In the genomic region with DNA sequence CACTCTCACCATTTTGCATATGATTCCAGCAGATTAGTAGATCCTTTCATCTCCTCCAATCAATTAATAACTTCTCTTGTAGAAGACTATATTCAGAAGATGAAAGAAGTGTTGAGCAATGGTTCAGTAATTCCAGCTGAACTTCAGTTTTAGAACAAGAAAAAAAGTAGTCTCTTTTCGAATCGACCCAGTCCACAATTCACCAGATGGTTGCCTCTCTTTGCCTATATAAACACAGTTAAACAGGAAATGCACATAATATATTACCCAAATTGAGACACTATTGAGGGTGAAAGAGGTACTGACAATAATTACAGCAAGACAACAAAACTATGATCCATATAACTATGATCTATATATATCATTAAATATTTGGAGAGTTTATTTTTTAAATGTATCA, we compare ENCODE assay signal across 27 cellular contexts. TPM values are rescaled to one million over a fixed set of nuclear protein-coding genes. Genes with fewer than 3 reads are reported as not detected.
A peak's percentile ranks its signal among the peaks of the same experiment; 100 is the strongest.
DNase-seq lines count a peak whose midpoint lies in the region; ATAC-seq and TF ChIP-seq lines count a peak whose summit lies in the region.
"Had no signal": no experiment of that assay in that cellular context is flagged by ENCODE, and none has a peak within 500 bp of the region (broad histone marks: within the 10 kb centered on the region; RNA-seq: fewer than 3 reads in every experiment).

No MANE protein-coding gene starts in this region.

- peak overlapping the region; percentile 85 for H3K27ac Mint-ChIP-seq in GM23338
- H3K27ac Mint-ChIP-seq: activated CD4-positive, alpha-beta memory T cell treated with anti-CD3 and anti-CD28 coated beads, Interleukin-2, amount 10 ng/mL, durations not matched to agents 7 days and 5 days; mesothelial cell of epicardium; nephron; stimulated activated naive CD8-positive, alpha-beta T cell treated with anti-CD3 and anti-CD28 coated beads, Interleukin-15, Interleukin-2, amounts not matched to agents 100 ng/mL and 50 ng/mL, for 24 hours had no signal

- H3K27ac ChIP-seq in GM23338 (ENCODE audit: low read depth) (peak overlapping the region; percentile 5; the same call in 1 of the 2 replicates), esophagus muscularis mucosa (replicated peaks in 1 of 4) (no peak overlapping the region)
- H3K27ac ChIP-seq: 22Rv1, SJSA1, upper lobe of left lung had no signal

- peak overlapping the region; percentile 24; the same call in 1 of the 2 replicates for H3K4me3 ChIP-seq in GM23338
- no peak overlapping the region for H3K4me3 ChIP-seq in esophagus muscularis mucosa
- H3K4me3 ChIP-seq: HAP-1, MG63, SJSA1, upper lobe of left lung had no signal

- H3K4me1 Mint-ChIP-seq in GM23338 = peaks cover 40% of the 10 kb centered on the region
- H3K4me1 Mint-ChIP-seq: central memory CD8-positive, alpha-beta T cell; mesothelial cell of epicardium had no signal

- TF ChIP-seq EP300 in esophagus muscularis mucosa (IDR thresholded peaks at IDR 0.05) = no peak

- no peaks in the 10 kb centered on the region for H3K79me2 ChIP-seq in GM23338 (replicated peaks; ENCODE audit: insufficient read depth)

- H2AFZ ChIP-seq in GM23338 = no peak overlapping the region

- DNase-seq in DMS 273 (lab: John Stamatoyannopoulos, UW; ENCODE audit: unreplicated experiment) (peak; percentile 39), DMS 273 treated with DMSO at 0.1 percent for 48 hours (lab: John Stamatoyannopoulos, UW) (no peak), GM23338 (ENCODE audit: low spot score) (no peak), esophagus muscularis mucosa (ENCODE audit: extremely low spot score) (no peak), NCI-H2029 treated with DMSO at 0.1 percent for 48 hours (lab: John Stamatoyannopoulos, UW) (no peak), DMS53 treated with DMSO at 0.1 percent for 48 hours (lab: John Stamatoyannopoulos, UW; ENCODE audit: unreplicated experiment) (no peak)
- DNase-seq: activated CD4-positive, alpha-beta memory T cell treated with anti-CD3 and anti-CD28 coated beads, Interleukin-2, amount 10 ng/mL, durations not matched to agents 7 days and 5 days; activated naive CD4-positive, alpha-beta T cell treated with Interleukin-2 at 50 U/mL for 16 hours; activated T-cell treated with anti-CD3 and anti-CD28 coated beads, Interleukin-2, amount 50 U/mL, for 1 hour; Caco-2; foreskin melanocyte; MG63; NCI-H146; posterior cingulate gyrus; stimulated activated CD4-positive, alpha-beta T cell treated with anti-CD3 and anti-CD28 coated beads, Interleukin-1b, Interleukin-23, amount 100 ng/mL, for 48 hours; upper lobe of left lung had no signal

- intact Hi-C loops in esophagus muscularis mucosa (cut with DNase I) = no loop called here

- H4K20me1 ChIP-seq in GM23338 (replicated peaks; ENCODE audit: insufficient read depth) = no peaks in the 10 kb centered on the region

- H3F3A ChIP-seq in GM23338 (replicated peaks; ENCODE audit: low read depth) = no peaks in the 10 kb centered on the region

- H3K36me3 Mint-ChIP-seq in GM23338 (ENCODE audit: low read depth) = no peaks in the 10 kb centered on the region
- H3K36me3 Mint-ChIP-seq: mesothelial cell of epicardium had no signal

- WGBS in esophagus muscularis mucosa = 69% methylated on average over 2 of the region's 2 CpGs

- ATAC-seq in GM23338 (no peak), HG03442 (IDR thresholded peaks at IDR 0.05; ENCODE audit: unreplicated experiment) (peak; percentile 51), GM18873 (IDR thresholded peaks at IDR 0.05; ENCODE audit: low FRiP score, unreplicated experiment) (no peak)
- ATAC-seq: left lobe of liver, Panc1 had no signal

- no peaks in the 10 kb centered on the region for H3K27me3 ChIP-seq in GM23338 (ENCODE audit: insufficient read depth)
- H3K27me3 ChIP-seq in esophagus muscularis mucosa = no peaks in the 10 kb centered on the region
- H3K27me3 ChIP-seq: MG63, SJSA1, upper lobe of left lung had no signal

- H3K9me2 ChIP-seq in GM23338 (ENCODE audit: insufficient read depth) = no peaks in the 10 kb centered on the region

- TF ChIP-seq CTCF in GM23338 (conservative IDR thresholded peaks at IDR 0.05; ENCODE audit: low read depth in 2 of 2) (no peak), esophagus muscularis mucosa (IDR thresholded peaks at IDR 0.05) (no peak)

- no peaks in the 10 kb centered on the region for H3K9me3 Mint-ChIP-seq in GM23338
- H3K9me3 Mint-ChIP-seq: activated CD4-positive, alpha-beta memory T cell treated with anti-CD3 and anti-CD28 coated beads, Interleukin-2, amount 10 ng/mL, durations not matched to agents 7 days and 5 days; central memory CD8-positive, alpha-beta T cell; mesothelial cell of epicardium; nephron; stimulated activated naive CD8-positive, alpha-beta T cell treated with anti-CD3 and anti-CD28 coated beads, Interleukin-15, Interleukin-2, amounts not matched to agents 100 ng/mL and 50 ng/mL, for 24 hours had no signal

- H3K36me3 ChIP-seq in GM23338 (ENCODE audit: insufficient read depth) = no peaks in the 10 kb centered on the region
- H3K36me3 ChIP-seq in esophagus muscularis mucosa = no peaks in the 10 kb centered on the region
- H3K36me3 ChIP-seq: HAP-1, MG63, SJSA1, upper lobe of left lung had no signal

- no peaks in the 10 kb centered on the region for H3K9me3 ChIP-seq in esophagus muscularis mucosa
- H3K9me3 ChIP-seq: Caco-2, HAP-1, MG63, SJSA1, upper lobe of left lung had no signal

- H3K4me1 ChIP-seq in GM23338 (ENCODE audit: insufficient read depth) (peaks cover 42% of the 10 kb centered on the region), esophagus muscularis mucosa (peaks cover 0 to 16% (median 10%) of the 10 kb centered on the region in 4 donors)
- H3K4me1 ChIP-seq: upper lobe of left lung had no signal

- no peak for TF ChIP-seq POLR2A in esophagus muscularis mucosa (IDR thresholded peaks at IDR 0.05; ENCODE audit: low read depth)

- peaks cover 4% of the 10 kb centered on the region for H3K27me3 Mint-ChIP-seq in GM23338 (ENCODE audit: insufficient read depth, low read depth, poor library complexity)

- peak overlapping the region; percentile 10 for H3K4me2 ChIP-seq in GM23338

- 0 out of 3 replicates have a peak overlapping the region, but pooled peaks have one; percentile 6 for H3K4me3 Mint-ChIP-seq in GM23338
- H3K4me3 Mint-ChIP-seq: activated CD4-positive, alpha-beta memory T cell treated with anti-CD3 and anti-CD28 coated beads, Interleukin-2, amount 10 ng/mL, durations not matched to agents 7 days and 5 days; central memory CD8-positive, alpha-beta T cell; mesothelial cell of epicardium; nephron; stimulated activated naive CD8-positive, alpha-beta T cell treated with anti-CD3 and anti-CD28 coated beads, Interleukin-15, Interleukin-2, amounts not matched to agents 100 ng/mL and 50 ng/mL, for 24 hours had no signal

TF ChIP-seq in GM23338, 12 proteins besides CTCF, POLR2A, EP300 and RAD21 (continues in another document):
- TF ChIP-seq ZNF331 (CRISPR knock-in tag; IDR thresholded peaks at IDR 0.05; ENCODE audit: low read depth) (no peak), NANOG (IDR thresholded peaks at IDR 0.05; ENCODE audit: borderline replicate concordance) (no peak), EZH2 (IDR thresholded peaks at IDR 0.05; ENCODE audit: low read depth, unreplicated experiment) (no peak), CREB1 (CRISPR knock-in tag; IDR thresholded peaks at IDR 0.05; ENCODE audit: low read depth) (no peak), ZNF114 (CRISPR knock-in tag; IDR thresholded peaks at IDR 0.05) (no peak)
- TF ChIP-seq, protein P1, sequence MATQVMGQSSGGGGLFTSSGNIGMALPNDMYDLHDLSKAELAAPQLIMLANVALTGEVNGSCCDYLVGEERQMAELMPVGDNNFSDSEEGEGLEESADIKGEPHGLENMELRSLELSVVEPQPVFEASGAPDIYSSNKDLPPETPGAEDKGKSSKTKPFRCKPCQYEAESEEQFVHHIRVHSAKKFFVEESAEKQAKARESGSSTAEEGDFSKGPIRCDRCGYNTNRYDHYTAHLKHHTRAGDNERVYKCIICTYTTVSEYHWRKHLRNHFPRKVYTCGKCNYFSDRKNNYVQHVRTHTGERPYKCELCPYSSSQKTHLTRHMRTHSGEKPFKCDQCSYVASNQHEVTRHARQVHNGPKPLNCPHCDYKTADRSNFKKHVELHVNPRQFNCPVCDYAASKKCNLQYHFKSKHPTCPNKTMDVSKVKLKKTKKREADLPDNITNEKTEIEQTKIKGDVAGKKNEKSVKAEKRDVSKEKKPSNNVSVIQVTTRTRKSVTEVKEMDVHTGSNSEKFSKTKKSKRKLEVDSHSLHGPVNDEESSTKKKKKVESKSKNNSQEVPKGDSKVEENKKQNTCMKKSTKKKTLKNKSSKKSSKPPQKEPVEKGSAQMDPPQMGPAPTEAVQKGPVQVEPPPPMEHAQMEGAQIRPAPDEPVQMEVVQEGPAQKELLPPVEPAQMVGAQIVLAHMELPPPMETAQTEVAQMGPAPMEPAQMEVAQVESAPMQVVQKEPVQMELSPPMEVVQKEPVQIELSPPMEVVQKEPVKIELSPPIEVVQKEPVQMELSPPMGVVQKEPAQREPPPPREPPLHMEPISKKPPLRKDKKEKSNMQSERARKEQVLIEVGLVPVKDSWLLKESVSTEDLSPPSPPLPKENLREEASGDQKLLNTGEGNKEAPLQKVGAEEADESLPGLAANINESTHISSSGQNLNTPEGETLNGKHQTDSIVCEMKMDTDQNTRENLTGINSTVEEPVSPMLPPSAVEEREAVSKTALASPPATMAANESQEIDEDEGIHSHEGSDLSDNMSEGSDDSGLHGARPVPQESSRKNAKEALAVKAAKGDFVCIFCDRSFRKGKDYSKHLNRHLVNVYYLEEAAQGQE (IDR thresholded peaks at IDR 0.05; ENCODE audit: unreplicated experiment) = no peak
- TF ChIP-seq, protein P2, sequence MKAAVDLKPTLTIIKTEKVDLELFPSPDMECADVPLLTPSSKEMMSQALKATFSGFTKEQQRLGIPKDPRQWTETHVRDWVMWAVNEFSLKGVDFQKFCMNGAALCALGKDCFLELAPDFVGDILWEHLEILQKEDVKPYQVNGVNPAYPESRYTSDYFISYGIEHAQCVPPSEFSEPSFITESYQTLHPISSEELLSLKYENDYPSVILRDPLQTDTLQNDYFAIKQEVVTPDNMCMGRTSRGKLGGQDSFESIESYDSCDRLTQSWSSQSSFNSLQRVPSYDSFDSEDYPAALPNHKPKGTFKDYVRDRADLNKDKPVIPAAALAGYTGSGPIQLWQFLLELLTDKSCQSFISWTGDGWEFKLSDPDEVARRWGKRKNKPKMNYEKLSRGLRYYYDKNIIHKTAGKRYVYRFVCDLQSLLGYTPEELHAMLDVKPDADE (IDR thresholded peaks at IDR 0.05) = no peak

RNA-seq across cellular contexts. Expression of a gene that starts 16.8 kb away (rescaled TPM):
- total RNA-seq in GM23338 (2014; rRNA removed; shearing (Covaris generic)) = 0.43 and 0.63 TPM in 2 replicates
- polyA plus RNA-seq in GM23338 (2016; fragmentation: Nextera tagmentation; extraction: Ambion mirVana) = 0.58 and 0.66 TPM in 2 replicates
- 1 to 10 TPM; 5.0 to 7.5 (median 5.2) TPM for total RNA-seq in esophagus muscularis mucosa
